In genomic region chr3:105722943-105723556, GRCh38 we compare ENCODE assay signal across 10 cellular contexts.
DNase-seq lines count a peak whose midpoint lies in the region; ATAC-seq, FAIRE-seq and TF ChIP-seq lines count a peak whose summit lies in the region.
"Had no signal": no experiment of that assay in that cellular context is flagged by ENCODE, and none has a peak within 500 bp of the region (broad histone marks: within the 10 kb centered on the region; RNA-seq: fewer than 3 reads in every experiment).

No MANE protein-coding gene starts in this region.

- intact Hi-C loops in posterior vena cava (cut with DNase I): no loop called here

- no peaks in the 10 kb centered on the region for H3K4me1 Mint-ChIP-seq in astrocyte (ENCODE audit: low read depth, unreplicated experiment)

- peak; percentile 100 for ATAC-seq in GM21360 (IDR thresholded peaks at IDR 0.05; ENCODE audit: unreplicated experiment)
- ATAC-seq in HG03442 (IDR thresholded peaks at IDR 0.05; ENCODE audit: unreplicated experiment): peak; percentile 100

- no peak overlapping the region for H3K9ac ChIP-seq in astrocyte (ENCODE audit: low read length)

- no peak overlapping the region for H3K4me3 Mint-ChIP-seq in astrocyte (ENCODE audit: unreplicated experiment)

- H3K4me3 ChIP-seq in GM12864 (ENCODE audit: low read depth, low read length): no peak overlapping the region
- H3K4me3 ChIP-seq in astrocyte (ENCODE audit: insufficient read depth, low read depth, low read length): no peak overlapping the region
- H3K4me3 ChIP-seq: pancreas had no signal

- no peak overlapping the region for H3K27ac ChIP-seq in astrocyte (ENCODE audit: low read depth, low read length)
- H3K27ac ChIP-seq: pancreas had no signal

- H3K9me3 ChIP-seq in astrocyte (ENCODE audit: insufficient read depth, low read depth, low read length): no peaks in the 10 kb centered on the region
- H3K9me3 ChIP-seq: pancreas had no signal

- H3K4me2 ChIP-seq in astrocyte (ENCODE audit: low read length): no peak overlapping the region

- no peak for TF ChIP-seq CTCF in GM12864 (IDR thresholded peaks at IDR 0.05; ENCODE audit: low read depth, low read length, missing control alignments)
- no peak for TF ChIP-seq CTCF in astrocyte (IDR thresholded peaks at IDR 0.05; ENCODE audit: insufficient read depth, low read depth, low read length)

- no peaks in the 10 kb centered on the region for H3K79me2 ChIP-seq in astrocyte (ENCODE audit: insufficient read depth, low read length)

- no peaks in the 10 kb centered on the region for H3K27me3 Mint-ChIP-seq in astrocyte (ENCODE audit: low read depth, unreplicated experiment)

- H3K27me3 ChIP-seq in astrocyte (ENCODE audit: insufficient read depth, low read length): no peaks in the 10 kb centered on the region
- H3K27me3 ChIP-seq: pancreas had no signal

- peaks cover 10% of the 10 kb centered on the region for H3K9me3 Mint-ChIP-seq in astrocyte (ENCODE audit: unreplicated experiment)

- H2AFZ ChIP-seq in astrocyte (ENCODE audit: low read depth, low read length): no peak overlapping the region

- H3K27ac Mint-ChIP-seq in astrocyte (ENCODE audit: unreplicated experiment): no peak overlapping the region

- H3K4me1 ChIP-seq in astrocyte (ENCODE audit: insufficient read depth, low read length): no peaks in the 10 kb centered on the region
- H3K4me1 ChIP-seq: pancreas had no signal

- peaks cover 25% of the 10 kb centered on the region for H3K36me3 Mint-ChIP-seq in astrocyte (ENCODE audit: low read depth, unreplicated experiment)

- FAIRE-seq in astrocyte (lab: Jason Lieb, UNC): peak; percentile 66
- FAIRE-seq: G401.6 had no signal

- no peaks in the 10 kb centered on the region for H4K20me1 ChIP-seq in astrocyte (ENCODE audit: insufficient read depth, low read length)

- peak; percentile 40 for DNase-seq in GM12864 (ENCODE audit: low read depth)
- DNase-seq in astrocyte (ENCODE audit: low read depth): no peak
- DNase-seq in OCI-M2 (lab: John Stamatoyannopoulos, UW; ENCODE audit: unreplicated experiment): no peak
- no peak for DNase-seq in posterior vena cava (ENCODE audit: low spot score)
- DNase-seq in DMS153 treated with DMSO at 0.1 percent for 48 hours (lab: John Stamatoyannopoulos, UW; ENCODE audit: unreplicated experiment): no peak
- no peak for DNase-seq in stimulated activated naive CD4-positive, alpha-beta T cell (lab: John Stamatoyannopoulos, UW)
- DNase-seq: pancreas had no signal

- peaks cover 26% of the 10 kb centered on the region for H3K36me3 ChIP-seq in astrocyte (ENCODE audit: insufficient read depth, low read length)
